28 cellular contexts compared by ENCODE assay signal in the genomic region with DNA sequence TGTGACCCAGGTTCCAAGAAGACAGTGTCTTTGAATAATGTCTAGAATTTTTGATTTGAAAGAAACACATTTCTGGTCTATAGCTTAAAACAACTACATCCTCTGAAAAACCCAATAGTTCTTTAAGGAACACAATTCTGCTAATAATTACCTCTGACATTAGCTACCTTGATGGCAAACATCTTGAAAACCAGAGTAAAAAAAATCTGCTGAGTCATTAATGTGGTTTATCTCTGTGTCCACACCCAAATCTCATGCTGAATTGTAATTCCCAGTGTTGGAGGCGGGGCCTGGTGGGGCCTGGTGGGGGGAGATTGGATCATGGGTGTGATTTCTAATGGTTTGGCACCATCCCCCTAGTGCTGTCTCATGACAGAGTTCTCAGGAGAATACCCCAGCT.
"Had no signal": no experiment of that assay in that cellular context is flagged by ENCODE, and none has a peak within 500 bp of the region (broad histone marks: within the 10 kb centered on the region; RNA-seq: fewer than 3 reads in every experiment).

No MANE protein-coding gene starts in this region.

- H3K27me3 ChIP-seq: left lung, pancreas, sigmoid colon, spleen, suprapubic skin, tibial artery, upper lobe of right lung had no signal

- H3K9me3 ChIP-seq: left lung, lower lobe of right lung, pancreas, prostate gland, sigmoid colon, suprapubic skin, thoracic aorta, upper lobe of right lung had no signal

- FAIRE-seq: islet of Langerhans, kidney, pancreas, small intestine, urothelium cell line had no signal

- H3K4me1 ChIP-seq: left lung, lower lobe of right lung, pancreas, prostate gland, sigmoid colon, spleen, suprapubic skin, tibial artery, upper lobe of right lung had no signal

- ATAC-seq: left colon; left lung; lower lobe of right lung; naive thymus-derived CD8-positive, alpha-beta T cell; pancreas; right cardiac atrium; stimulated activated effector memory CD8-positive, alpha-beta T cell treated with anti-CD3 and anti-CD28 coated beads, Interleukin-12 subunit alpha, Interleukin-12 subunit beta, amount 100 ng/mL, for 72 hours; upper lobe of right lung had no signal

- H3K27ac ChIP-seq: left lung, lower lobe of right lung, pancreas, prostate gland, sigmoid colon, spleen, suprapubic skin, thoracic aorta, tibial artery, upper lobe of right lung had no signal

- H3K4me3 ChIP-seq: left lung, lower lobe of right lung, pancreas, prostate gland, sigmoid colon, spleen, suprapubic skin, thoracic aorta, tibial artery, upper lobe of right lung had no signal

- DNase-seq: hypothalamus; immature natural killer cell; kidney; left colon; left lung; lower lobe of right lung; mammary epithelial cell; mesenchymal stem cell; naive thymus-derived CD8-positive, alpha-beta T cell; nucleus accumbens; pancreas; posterior cingulate gyrus; retina; right cardiac atrium; sigmoid colon; small intestine; spleen; stimulated activated CD4-positive, alpha-beta T cell treated with anti-CD3 and anti-CD28 coated beads, Interleukin-4, amount 100 ng/mL, for 24 hours; stimulated activated naive CD4-positive, alpha-beta T cell; tibial artery; trophoblast cell; upper lobe of right lung had no signal

- H3K36me3 ChIP-seq: left lung, lower lobe of right lung, pancreas, prostate gland, sigmoid colon, spleen, suprapubic skin, thoracic aorta, tibial artery, upper lobe of right lung had no signal
